In genomic region chr17:18492712-18493476, GRCh38 we compare ENCODE assay signal across 14 cellular contexts. TPM values are rescaled to one million over a fixed set of nuclear protein-coding genes. Genes with fewer than 3 reads are reported as not detected.
DNase-seq lines count a peak whose midpoint lies in the region; ATAC-seq lines count a peak whose summit lies in the region.
"Not testable (repeated sequence)": the region's sequence is repeated elsewhere in the genome, so short reads cannot be mapped to it uniquely, and the experiment has no call there.
"Had no signal": no experiment of that assay in that cellular context is flagged by ENCODE, and none has a peak within 500 bp of the region (broad histone marks: within the 10 kb centered on the region; RNA-seq: fewer than 3 reads in every experiment).

No MANE protein-coding gene starts in this region.

- POLR2A ChIA-PET in CD4-positive, alpha-beta memory T cell (lab: Charles Lee; ENCODE audit: partially characterized antibody), result not testable (repeated sequence)

- not testable (repeated sequence) for H3K27me3 ChIP-seq in CD4-positive, alpha-beta memory T cell (ENCODE audit: insufficient read depth, low read length); mesenchymal stem cell (ENCODE audit: control insufficient read depth in 1 of 2, insufficient read depth in 1 of 2, low read length in 2 of 2)

- not testable (repeated sequence) for H3K4me3 ChIP-seq in CD4-positive, alpha-beta memory T cell (ENCODE audit: low read length in 2 of 2); mesenchymal stem cell (ENCODE audit: insufficient read depth in 1 of 2, low read depth in 1 of 2, low read length in 2 of 2)

- not testable (repeated sequence) for H4K91ac ChIP-seq in mesenchymal stem cell (ENCODE audit: low read length)

- H3K36me3 ChIP-seq in CD4-positive, alpha-beta memory T cell (ENCODE audit: insufficient read depth, low read length); mesenchymal stem cell (ENCODE audit: control insufficient read depth in 1 of 2, insufficient read depth in 2 of 2, low read depth in 1 of 2, low read length in 2 of 2): not testable (repeated sequence)

- WGBS in mesenchymal stem cell, result no CpG with 5 or more reads among the region's 23 CpGs

- not testable (repeated sequence) for H3K4me2 ChIP-seq in mesenchymal stem cell (ENCODE audit: low read length, poor library complexity, severe bottlenecking)

- not testable (repeated sequence) for H3K9me3 ChIP-seq in CD4-positive, alpha-beta memory T cell (ENCODE audit: control insufficient read depth in 1 of 2, low read length in 2 of 2); mesenchymal stem cell (ENCODE audit: control insufficient read depth, low read length)

- H3K27ac ChIP-seq in CD4-positive, alpha-beta memory T cell (ENCODE audit: low read depth, low read length); mesenchymal stem cell (ENCODE audit: low read length, poor library complexity, severe bottlenecking): not testable (repeated sequence)

- not testable (repeated sequence) for H2AFZ ChIP-seq in mesenchymal stem cell (ENCODE audit: low read depth, low read length)

- not testable (repeated sequence) for H3K23ac ChIP-seq in mesenchymal stem cell (ENCODE audit: low read length in 2 of 2)

- H3K27me3 Mint-ChIP-seq in CD4-positive, alpha-beta memory T cell; activated CD8-positive, alpha-beta memory T cell treated with anti-CD3 and anti-CD28 coated beads, Interleukin-2, amount 10 ng/mL, durations not matched to agents 7 days and 5 days: not testable (repeated sequence)

- H3K36me3 Mint-ChIP-seq in CD4-positive, alpha-beta memory T cell; activated CD8-positive, alpha-beta memory T cell treated with anti-CD3 and anti-CD28 coated beads, Interleukin-2, amount 10 ng/mL, durations not matched to agents 7 days and 5 days: not testable (repeated sequence)

- H2BK12ac ChIP-seq in mesenchymal stem cell (ENCODE audit: low read length in 2 of 2), result not testable (repeated sequence)

- not testable (repeated sequence) for H3K14ac ChIP-seq in mesenchymal stem cell (ENCODE audit: low read length in 2 of 2)

- not testable (repeated sequence) for H2BK15ac ChIP-seq in mesenchymal stem cell (ENCODE audit: low read depth, poor library complexity, severe bottlenecking)

- not testable (repeated sequence) for H3K4ac ChIP-seq in mesenchymal stem cell (ENCODE audit: low read depth in 1 of 2, low read length in 2 of 2)

- H3K27ac Mint-ChIP-seq in CD4-positive, alpha-beta memory T cell, result peak overlapping the region in 1 of 7 donors; percentile 70
- H3K27ac Mint-ChIP-seq in activated CD8-positive, alpha-beta memory T cell treated with anti-CD3 and anti-CD28 coated beads, Interleukin-2, amount 10 ng/mL, durations not matched to agents 7 days and 5 days, result peak overlapping the region; percentile 89

- H2BK120ac ChIP-seq in mesenchymal stem cell (ENCODE audit: low read depth, low read length), result not testable (repeated sequence)

- not testable (repeated sequence) for H2AK5ac ChIP-seq in mesenchymal stem cell (ENCODE audit: low read length, severe bottlenecking)

- not testable (repeated sequence) for H3K18ac ChIP-seq in mesenchymal stem cell (ENCODE audit: low read depth in 1 of 2, low read length in 2 of 2)

- H3K9ac ChIP-seq in mesenchymal stem cell (ENCODE audit: low read length), result not testable (repeated sequence)

- H3K9me3 Mint-ChIP-seq in CD4-positive, alpha-beta memory T cell; activated CD8-positive, alpha-beta memory T cell treated with anti-CD3 and anti-CD28 coated beads, Interleukin-2, amount 10 ng/mL, durations not matched to agents 7 days and 5 days (ENCODE audit: low read depth): not testable (repeated sequence)

- not testable (repeated sequence) for H3K4me1 Mint-ChIP-seq in CD4-positive, alpha-beta memory T cell; activated CD8-positive, alpha-beta memory T cell treated with anti-CD3 and anti-CD28 coated beads, Interleukin-2, amount 10 ng/mL, durations not matched to agents 7 days and 5 days

- intact Hi-C loops in CD4-positive, alpha-beta memory T cell (cut with micrococcal nuclease), result not testable (repeated sequence)

- H3K79me1 ChIP-seq in mesenchymal stem cell (replicated peaks; ENCODE audit: low read length, poor library complexity, severe bottlenecking), result not testable (repeated sequence)

- peak overlapping the region in 3 of 8 donors; percentile 34 to 80 (median 68) for H3K4me3 Mint-ChIP-seq in CD4-positive, alpha-beta memory T cell
- H3K4me3 Mint-ChIP-seq in activated CD8-positive, alpha-beta memory T cell treated with anti-CD3 and anti-CD28 coated beads, Interleukin-2, amount 10 ng/mL, durations not matched to agents 7 days and 5 days, result peak overlapping the region; percentile 54

- DNase-seq in CD4-positive, alpha-beta memory T cell, result peak in 4 of 5 donors; percentile 8 to 39 (median 29)
- DNase-seq in NOMO-1 treated with DMSO at 0.1 percent for 48 hours (lab: John Stamatoyannopoulos, UW; ENCODE audit: unreplicated experiment), result peak; percentile 10
- peak; percentile 88 for DNase-seq in activated CD8-positive, alpha-beta memory T cell treated with anti-CD3 and anti-CD28 coated beads, Interleukin-2, amount 10 ng/mL, durations not matched to agents 7 days and 5 days
- peak; percentile 7 for DNase-seq in astrocyte of the hippocampus (ENCODE audit: low read depth, low spot score)
- peak; percentile 39 for DNase-seq in mesenchymal stem cell
- DNase-seq in stimulated activated CD8-positive, alpha-beta memory T cell treated with anti-CD3 and anti-CD28 coated beads, Interleukin-12 subunit alpha, Interleukin-12 subunit beta, amount 100 ng/mL, for 24 hours (ENCODE audit: extremely low read depth), result peak; percentile 1

- peak; percentile 62 for ATAC-seq in GM18870 (IDR thresholded peaks at IDR 0.05; ENCODE audit: unreplicated experiment)
- peak; percentile 82 for ATAC-seq in HG02870 (IDR thresholded peaks at IDR 0.05; ENCODE audit: unreplicated experiment)
- ATAC-seq in activated CD8-positive, alpha-beta memory T cell treated with anti-CD3 and anti-CD28 coated beads, Interleukin-2, amount 10 ng/mL, durations not matched to agents 7 days and 5 days, result peak; percentile 95

- not testable (repeated sequence) for H2BK5ac ChIP-seq in mesenchymal stem cell (ENCODE audit: low read depth, low read length, poor library complexity, severe bottlenecking)

- H3K4me1 ChIP-seq in CD4-positive, alpha-beta memory T cell (ENCODE audit: insufficient read depth, low read length); mesenchymal stem cell (ENCODE audit: control insufficient read depth, insufficient read depth, low read depth, low read length): not testable (repeated sequence)

- CTCF ChIA-PET in CD4-positive, alpha-beta memory T cell (lab: Charles Lee; ENCODE audit: partially characterized antibody); activated CD8-positive, alpha-beta memory T cell treated with anti-CD3 and anti-CD28 coated beads, Interleukin-2, amount 10 ng/mL, durations not matched to agents 7 days and 5 days (lab: Charles Lee): not testable (repeated sequence)

- H4K8ac ChIP-seq in mesenchymal stem cell (ENCODE audit: low read length), result not testable (repeated sequence)

RNA-seq across cellular contexts. Expression of gene LGALS9C, which starts 16.3 kb away (rescaled TPM):
- not detected for total RNA-seq in CD4-positive, alpha-beta memory T cell
- polyA plus RNA-seq in CD4-positive, alpha-beta memory T cell, result not detected
- total RNA-seq in activated CD8-positive, alpha-beta memory T cell treated with anti-CD3 and anti-CD28 coated beads, Interleukin-2, amount 10 ng/mL, durations not matched to agents 7 days and 5 days, result 10 to 100 TPM in 1 of 2 experiments, 1 to 10 TPM in 1; 1.1 to 10.7 TPM
- not detected for polyA plus RNA-seq in mesenchymal stem cell (2013, experiment 1 of 2)
- not detected for polyA plus RNA-seq in mesenchymal stem cell (2013, experiment 2 of 2)
- total RNA-seq: activated B cell treated with CpG ODN at 0.5 μM for 24 hours, body of pancreas, Caco-2, HepG2, posterior vena cava, ureter had no signal
- polyA plus RNA-seq: HepG2 had no signal

Comparison
In these comparisons a context has a peak if more than half of its experiments do, and no peak if none do; other contexts are left out.
1. DNase-seq: peak in every context shown above with its lines; median percentile 88 in activated CD8-positive, alpha-beta memory T cell treated with anti-CD3 and anti-CD28 coated beads, Interleukin-2, amount 10 ng/mL, durations not matched to agents 7 days and 5 days; 39 in mesenchymal stem cell; 29 in CD4-positive, alpha-beta memory T cell; 10 in NOMO-1 treated with DMSO at 0.1 percent for 48 hours; 7 in astrocyte of the hippocampus; 1 in stimulated activated CD8-positive, alpha-beta memory T cell treated with anti-CD3 and anti-CD28 coated beads, Interleukin-12 subunit alpha, Interleukin-12 subunit beta, amount 100 ng/mL, for 24 hours.